ENCODE assay signal across 27 cellular contexts in the genomic region with DNA sequence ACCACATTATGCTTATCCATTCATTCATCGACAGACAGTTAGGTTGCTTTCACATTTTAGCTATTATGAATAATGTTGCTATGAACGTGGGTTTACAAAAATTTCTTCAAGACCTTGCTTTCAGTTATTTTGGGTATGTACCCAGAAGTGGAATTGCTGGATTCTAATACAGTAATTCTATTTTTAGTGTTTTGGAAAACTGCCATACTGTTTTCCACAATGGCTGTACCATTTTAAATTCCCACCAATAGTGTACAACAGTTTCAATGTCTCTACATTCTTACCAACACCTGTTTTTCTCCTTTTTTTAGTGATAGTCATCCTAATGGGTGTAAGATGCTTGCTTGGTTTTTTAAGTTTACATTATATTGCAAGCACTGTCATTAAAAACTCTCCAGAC.
DNase-seq lines count a peak whose midpoint lies in the region; ATAC-seq, FAIRE-seq and TF ChIP-seq lines count a peak whose summit lies in the region.
"Had no signal": no experiment of that assay in that cellular context is flagged by ENCODE, and none has a peak within 500 bp of the region (broad histone marks: within the 10 kb centered on the region; RNA-seq: fewer than 3 reads in every experiment).

No MANE protein-coding gene starts in this region.

- TF ChIP-seq CTCF in A549 (IDR thresholded peaks at IDR 0.05) (no peak), IMR-90 (conservative IDR thresholded peaks at IDR 0.05; ENCODE audit: low read depth, low read length) (no peak), coronary artery (IDR thresholded peaks at IDR 0.05) (no peak)

- TF ChIP-seq RAD21 in A549 (conservative IDR thresholded peaks at IDR 0.05 in 1 of 2, IDR thresholded peaks at IDR 0.05 in 1 of 2) (no peak), IMR-90 (IDR thresholded peaks at IDR 0.05; ENCODE audit: low read length) (no peak)

- no peak overlapping the region for H2AK5ac ChIP-seq in IMR-90 (ENCODE audit: low read depth, low read length)

- no peaks in the 10 kb centered on the region for H3K4me1 Mint-ChIP-seq in stimulated activated memory B cell treated with anti-CD40 and anti-IgM and Interleukin-4, amounts not matched to agents 10 μg/mL and 1 μg/mL and 100 μg/mL, for 72 hours

- H3K4me2 ChIP-seq in A549 (no peak overlapping the region), IMR-90 (ENCODE audit: low read depth, low read length) (no peak overlapping the region)
- H3K4me2 ChIP-seq: BLaER1 treated with 17β-estradiol and CSF1 and Interleukin-3, amounts not matched to agents 10 nM and 100 nM had no signal

- no peak overlapping the region for H3K18ac ChIP-seq in IMR-90 (ENCODE audit: low read depth, low read length)

- H3K56ac ChIP-seq in IMR-90 (ENCODE audit: extremely low read depth, insufficient read depth, low read length), result no peak overlapping the region

- ATAC-seq in A549, result no peak
- ATAC-seq in IMR-90 (ENCODE audit: low read depth), result no peak
- no peak for ATAC-seq in stimulated activated memory B cell treated with anti-CD40 and anti-IgM and Interleukin-4, amounts not matched to agents 10 μg/mL and 1 μg/mL and 100 μg/mL, for 72 hours
- ATAC-seq in HG02759 (IDR thresholded peaks at IDR 0.05; ENCODE audit: unreplicated experiment), result no peak

- dilution Hi-C loops in IMR-90 (cut with HindIII; ENCODE audit: low sequenced_read_pairs, unreplicated experiment), result no loop called here

- H3K36me3 ChIP-seq in IMR-90 (ENCODE audit: control insufficient read depth, insufficient read depth, low read length), result no peaks in the 10 kb centered on the region
- H3K36me3 ChIP-seq: BE2C had no signal

- intact Hi-C loops in IMR-90 (cut with micrococcal nuclease), result no loop called here

- POLR2A ChIA-PET in A549 (lab: Yijun Ruan, JAX) (no interaction called here), IMR-90 (lab: Charles Lee; ENCODE audit: unreplicated experiment) (no interaction called here)

- H4K20me1 ChIP-seq in IMR-90 (ENCODE audit: insufficient read depth, low read length), result no peaks in the 10 kb centered on the region
- H4K20me1 ChIP-seq: BLaER1 treated with 17β-estradiol and CSF1 and Interleukin-3, amounts not matched to agents 10 nM and 100 nM had no signal

- H2BK15ac ChIP-seq in IMR-90 (ENCODE audit: low read depth, low read length), result no peak overlapping the region

- no peak overlapping the region for H2AFZ ChIP-seq in IMR-90 (replicated peaks; ENCODE audit: low read length, poor library complexity)
- H2AFZ ChIP-seq: GM23248 had no signal

- H2AK9ac ChIP-seq in IMR-90 (replicated peaks; ENCODE audit: low read depth, low read length, poor library complexity), result no peak overlapping the region

- H3K4me3 Mint-ChIP-seq in stimulated activated memory B cell treated with anti-CD40 and anti-IgM and Interleukin-4, amounts not matched to agents 10 μg/mL and 1 μg/mL and 100 μg/mL, for 72 hours, result no peak overlapping the region
- H3K4me3 Mint-ChIP-seq: CD14-positive monocyte; CD4-positive, alpha-beta T cell; CD8-positive, alpha-beta memory T cell had no signal

- H3K27ac ChIP-seq in A549 (no peak overlapping the region), IMR-90 (ENCODE audit: insufficient read depth, low read length) (no peak overlapping the region), coronary artery (no peak overlapping the region)
- H3K27ac ChIP-seq: 22Rv1; BLaER1 treated with 17β-estradiol and CSF1 and Interleukin-3, amounts not matched to agents 10 nM and 100 nM; GM23248 had no signal

- peaks cover 6% of the 10 kb centered on the region; the same call in 2 of the 3 replicates for H3K9me3 ChIP-seq in A549
- H3K9me3 ChIP-seq in IMR-90 (ENCODE audit: control insufficient read depth, insufficient read depth, low read length), result no peaks in the 10 kb centered on the region; the same call in 1 of the 2 replicates
- H3K9me3 ChIP-seq: BE2C had no signal

- H3K79me1 ChIP-seq in IMR-90 (ENCODE audit: low read depth in 1 of 2, low read length in 2 of 2), result no peaks in the 10 kb centered on the region

- H4K91ac ChIP-seq in IMR-90 (ENCODE audit: insufficient read depth, low read depth, low read length), result no peak overlapping the region

- no peak for TF ChIP-seq EP300 in A549 (IDR thresholded peaks at IDR 0.05)

- TF ChIP-seq POLR2A in A549 (IDR thresholded peaks at IDR 0.05; ENCODE audit: low read length) (no peak), IMR-90 (IDR thresholded peaks at IDR 0.05; ENCODE audit: low read depth, low read length) (no peak)

- in situ Hi-C loops in IMR-90 (cut with MboI; ENCODE audit: low sequenced_read_pairs), result no loop called here

- no peak overlapping the region for H3K23ac ChIP-seq in IMR-90 (ENCODE audit: low read depth, low read length)

- H3K4ac ChIP-seq in IMR-90 (ENCODE audit: low read depth, low read length), result no peak overlapping the region

- peaks cover 11% of the 10 kb centered on the region; the same call in 1 of the 2 replicates for H3K9me1 ChIP-seq in IMR-90 (ENCODE audit: insufficient read depth, low read length)

- no TSS peak for BruUV-seq in IMR-90 (replicated peaks; lab: Mats Ljungman, UMichigan)

- peak overlapping the region; percentile 11 for H3K27ac Mint-ChIP-seq in stimulated activated memory B cell treated with anti-CD40 and anti-IgM and Interleukin-4, amounts not matched to agents 10 μg/mL and 1 μg/mL and 100 μg/mL, for 72 hours
- H3K27ac Mint-ChIP-seq: CD4-positive, alpha-beta T cell; CD8-positive, alpha-beta memory T cell had no signal

- no peak overlapping the region for H3K4me3 ChIP-seq in A549
- H3K4me3 ChIP-seq in IMR-90 (ENCODE audit: insufficient read depth, low read depth, low read length), result no peak overlapping the region
- no peak overlapping the region for H3K4me3 ChIP-seq in coronary artery
- H3K4me3 ChIP-seq: BLaER1 treated with 17β-estradiol and CSF1 and Interleukin-3, amounts not matched to agents 10 nM and 100 nM; GM23248 had no signal

- H3K4me1 ChIP-seq in A549 (peaks cover 1% of the 10 kb centered on the region; the same call in 2 of the 3 replicates), IMR-90 (ENCODE audit: control insufficient read depth, insufficient read depth, low read length) (peaks cover 6% of the 10 kb centered on the region)
- H3K4me1 ChIP-seq: BE2C had no signal

- DNase-seq in A549 (ENCODE audit: low read depth in 1 of 2, low spot score in 1 of 2) (no peak), IMR-90 (no peak), myocyte (ENCODE audit: low read depth) (peak; percentile 37), amniotic stem cell (lab: John Stamatoyannopoulos, UW) (no peak), urothelium cell line (ENCODE audit: low spot score) (no peak), coronary artery (ENCODE audit: low spot score) (no peak)
- DNase-seq: ACHN; AML-193; BE2C; Calu3; CD4-positive, alpha-beta T cell; CD8-positive, alpha-beta memory T cell; COR-L47; DMS53; DMS79 treated with DMSO at 0.1 percent for 48 hours; GM23248; H7; HCEC 1CT had no signal

- no peak overlapping the region for H4K8ac ChIP-seq in IMR-90 (ENCODE audit: low read depth in 2 of 2, low read length in 2 of 2)

- peak; percentile 49 for FAIRE-seq in A549 (lab: Jason Lieb, UNC)
- no peak for FAIRE-seq in urothelium cell line (lab: Jason Lieb, UNC)
- FAIRE-seq: A204.1, G401.6, GM12892, H1 had no signal

- no peak overlapping the region for H3K14ac ChIP-seq in IMR-90 (replicated peaks; ENCODE audit: low read depth, low read length)

- no peak overlapping the region for H2BK20ac ChIP-seq in IMR-90 (ENCODE audit: low read depth, low read length)

- peak overlapping the region; percentile 18 for H2BK5ac ChIP-seq in IMR-90 (ENCODE audit: low read depth, low read length, poor library complexity, severe bottlenecking)

- no peaks in the 10 kb centered on the region for H3K27me3 ChIP-seq in IMR-90 (ENCODE audit: control insufficient read depth, insufficient read depth, low read length)
- H3K27me3 ChIP-seq: BE2C; BLaER1 treated with 17β-estradiol and CSF1 and Interleukin-3, amounts not matched to agents 10 nM and 100 nM had no signal

- H4K5ac ChIP-seq in IMR-90 (ENCODE audit: low read depth, low read length), result no peak overlapping the region

- WGBS in A549 (ENCODE audit: missing lambda C conversion rate), result 88% methylated on average over 2 of the region's 2 CpGs
- WGBS in IMR-90 (ENCODE audit: extremely low coverage in 2 of 2, insufficient read length in 1 of 2), 2 experiments, result no CpG with 5 or more reads among the region's 2 CpGs

- CTCF ChIA-PET in A549 (lab: Yijun Ruan, JAX), result no interaction called here
- CTCF ChIA-PET in IMR-90 (lab: Yijun Ruan, JAX), result no interaction called here

- H3K27me3 Mint-ChIP-seq in stimulated activated memory B cell treated with anti-CD40 and anti-IgM and Interleukin-4, amounts not matched to agents 10 μg/mL and 1 μg/mL and 100 μg/mL, for 72 hours, result no peaks in the 10 kb centered on the region
- H3K27me3 Mint-ChIP-seq: CD4-positive, alpha-beta T cell; CD8-positive, alpha-beta memory T cell had no signal

- no peak overlapping the region for H2BK120ac ChIP-seq in IMR-90 (ENCODE audit: low read depth, low read length)

- no peak overlapping the region for H3K9ac ChIP-seq in IMR-90 (ENCODE audit: low read depth, low read length)
- H3K9ac ChIP-seq: BLaER1 treated with 17β-estradiol and CSF1 and Interleukin-3, amounts not matched to agents 10 nM and 100 nM; GM23248 had no signal

- H3K9me3 Mint-ChIP-seq in stimulated activated memory B cell treated with anti-CD40 and anti-IgM and Interleukin-4, amounts not matched to agents 10 μg/mL and 1 μg/mL and 100 μg/mL, for 72 hours, result peaks cover 9% of the 10 kb centered on the region

- H3K36me3 Mint-ChIP-seq in stimulated activated memory B cell treated with anti-CD40 and anti-IgM and Interleukin-4, amounts not matched to agents 10 μg/mL and 1 μg/mL and 100 μg/mL, for 72 hours, result peaks cover 12% of the 10 kb centered on the region

TF ChIP-seq in A549, 52 proteins besides CTCF, POLR2A, EP300 and RAD21 (continues in another document):
- TF ChIP-seq EHF (CRISPR knock-in tag; IDR thresholded peaks at IDR 0.05) (no peak), NFE2L2 (conservative IDR thresholded peaks at IDR 0.05; ENCODE audit: low read length) (no peak)

TF ChIP-seq in IMR-90, 13 proteins besides CTCF, POLR2A, EP300 and RAD21 (continues in another document):
- TF ChIP-seq SMC3 (IDR thresholded peaks at IDR 0.05; ENCODE audit: low read depth, low read length), result no peak
- TF ChIP-seq, protein P1, sequence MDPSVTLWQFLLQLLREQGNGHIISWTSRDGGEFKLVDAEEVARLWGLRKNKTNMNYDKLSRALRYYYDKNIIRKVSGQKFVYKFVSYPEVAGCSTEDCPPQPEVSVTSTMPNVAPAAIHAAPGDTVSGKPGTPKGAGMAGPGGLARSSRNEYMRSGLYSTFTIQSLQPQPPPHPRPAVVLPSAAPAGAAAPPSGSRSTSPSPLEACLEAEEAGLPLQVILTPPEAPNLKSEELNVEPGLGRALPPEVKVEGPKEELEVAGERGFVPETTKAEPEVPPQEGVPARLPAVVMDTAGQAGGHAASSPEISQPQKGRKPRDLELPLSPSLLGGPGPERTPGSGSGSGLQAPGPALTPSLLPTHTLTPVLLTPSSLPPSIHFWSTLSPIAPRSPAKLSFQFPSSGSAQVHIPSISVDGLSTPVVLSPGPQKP (IDR thresholded peaks at IDR 0.05; ENCODE audit: borderline replicate concordance, low read depth, low read length), result no peak
